ENCODE assay signal across 11 cellular contexts in genomic region chr1:43377831-43378230, GRCh38. TPM values are rescaled to one million over a fixed set of nuclear protein-coding genes. Genes with fewer than 3 reads are reported as not detected.
"Had no signal": no experiment of that assay in that cellular context is flagged by ENCODE, and none has a peak within 500 bp of the region (broad histone marks: within the 10 kb centered on the region; RNA-seq: fewer than 3 reads in every experiment).

No MANE protein-coding gene starts in this region.

- H3K27ac ChIP-seq: GM23248, HL-60 had no signal

- ATAC-seq: HCT116, HepG2 had no signal

- DNase-seq: GM23248, GOT3, H7, HFFc6 had no signal

- H3K4me3 ChIP-seq: GM23248, HAP-1 had no signal

- H3K4me1 ChIP-seq: HAP-1 had no signal

- H3K36me3 ChIP-seq: HAP-1 had no signal

- FAIRE-seq: HepG2 had no signal

- H3K9me3 ChIP-seq: HAP-1 had no signal

RNA-seq across cellular contexts. Expression of gene MPL, which starts 40.2 kb away (rescaled TPM):
- total RNA-seq: GM23248, H4, H7, HepG2, HFFc6, HT1080 had no signal
- polyA plus RNA-seq: GM23248, HepG2, IgD-negative memory B cell had no signal
